ENCODE assay signal across 10 cellular contexts in genomic region chr7:151078233-151079040, GRCh38. TPM values are rescaled to one million over a fixed set of nuclear protein-coding genes. Genes with fewer than 3 reads are reported as not detected.
DNase-seq lines count a peak whose midpoint lies in the region; TF ChIP-seq lines count a peak whose summit lies in the region.
"Had no signal": no experiment of that assay in that cellular context is flagged by ENCODE, and none has a peak within 500 bp of the region (broad histone marks: within the 10 kb centered on the region; RNA-seq: fewer than 3 reads in every experiment).

No MANE protein-coding gene starts in this region.

- H3K4me1 ChIP-seq in cardiac muscle cell (ENCODE audit: low read depth) (peaks cover 18% of the 10 kb centered on the region), vagina (peaks cover 49% of the 10 kb centered on the region)

- H3K27me3 ChIP-seq in cardiac muscle cell (no peaks in the 10 kb centered on the region), vagina (no peaks in the 10 kb centered on the region)

- TF ChIP-seq POLR2A in vagina (IDR thresholded peaks at IDR 0.05), result no peak

- H3K9me3 ChIP-seq in cardiac muscle cell (ENCODE audit: low read depth), result no peaks in the 10 kb centered on the region
- no peaks in the 10 kb centered on the region for H3K9me3 ChIP-seq in vagina
- H3K9me3 ChIP-seq: thoracic aorta had no signal

- H3K27ac ChIP-seq in cardiac muscle cell (peak overlapping the region; percentile 62), VCaP (peak overlapping the region; percentile 97), vagina (peak overlapping the region; percentile 14)
- H3K27ac ChIP-seq: thoracic aorta had no signal

- intact Hi-C loops in cardiac septum (cut with DNase I), result no loop called here
- intact Hi-C loops in vagina (cut with DNase I), result no loop called here

- DNase-seq in cardiac muscle cell (ENCODE audit: low read depth in 1 of 2, low spot score in 1 of 2) (peak in 1 of 2 donors; percentile 36), cardiac septum (ENCODE audit: low spot score) (no peak), iPS-NIHi7 (ENCODE audit: extremely low spot score) (peak; percentile 58), vagina (ENCODE audit: extremely low spot score in 2 of 2) (no peak), GM20000 (ENCODE audit: low spot score) (no peak), NCI-H1417 (lab: John Stamatoyannopoulos, UW) (no peak)
- DNase-seq in activated effector memory CD4-positive, alpha-beta T cell treated with Interleukin-2 at 50 U/mL for 16 hours, result no peak
- DNase-seq: NCI-H1694 had no signal

- H3K36me3 ChIP-seq in cardiac muscle cell (peaks cover 20% of the 10 kb centered on the region), vagina (peaks cover 0 to 32% of the 10 kb centered on the region in 2 donors)

- TF ChIP-seq CTCF in cardiac muscle cell (IDR thresholded peaks at IDR 0.05; ENCODE audit: low read depth, low read length) (no peak), VCaP (conservative IDR thresholded peaks at IDR 0.05) (no peak), vagina (IDR thresholded peaks at IDR 0.05) (no peak), GM20000 (IDR thresholded peaks at IDR 0.05; ENCODE audit: extremely low read depth, missing control alignments) (no peak)

- H3K4me3 ChIP-seq in cardiac muscle cell (no peak overlapping the region), vagina (no peak overlapping the region)
- H3K4me3 ChIP-seq: thoracic aorta had no signal

RNA-seq across cellular contexts. Expression of gene FASTK, which starts 2.2 kb away (rescaled TPM):
- total RNA-seq in cardiac muscle cell (165 and 175 TPM in 2 replicates), cardiac septum (93.3 TPM), vagina (60.2 TPM)
- polyA plus RNA-seq in cardiac muscle cell, result 145 and 227 TPM in 2 replicates

RNA-seq across cellular contexts. Expression of gene TMUB1, which starts 4.9 kb away (rescaled TPM):
- total RNA-seq in cardiac muscle cell (83.4 and 93.9 TPM in 2 replicates), cardiac septum (29.0 TPM), vagina (40.3 TPM)
- polyA plus RNA-seq in cardiac muscle cell, result 63.0 and 74.9 TPM in 2 replicates

RNA-seq across cellular contexts. Expression of gene AGAP3, which starts 7.8 kb away (rescaled TPM):
- total RNA-seq in cardiac muscle cell (66.4 and 115 TPM in 2 replicates), cardiac septum (67.5 TPM), vagina (98.2 TPM)
- 106 and 124 TPM in 2 replicates for polyA plus RNA-seq in cardiac muscle cell

RNA-seq across cellular contexts. Expression of gene SLC4A2, which starts 19.0 kb away (rescaled TPM):
- 269 and 288 TPM in 2 replicates for total RNA-seq in cardiac muscle cell
- 118 and 144 TPM in 2 replicates for polyA plus RNA-seq in cardiac muscle cell
- 83.4 TPM for total RNA-seq in cardiac septum
- total RNA-seq in vagina, result 66.5 TPM

RNA-seq across cellular contexts. Expression of gene CDK5, which starts 20.7 kb away (rescaled TPM):
- 17.8 and 35.6 TPM in 2 replicates for total RNA-seq in cardiac muscle cell
- 24.4 and 56.8 TPM in 2 replicates for polyA plus RNA-seq in cardiac muscle cell
- total RNA-seq in cardiac septum, result 9.4 TPM
- 4.2 TPM for total RNA-seq in vagina

Comparison
In these comparisons a context has a peak if more than half of its experiments do, and no peak if none do; other contexts are left out.
1. H3K27ac ChIP-seq: peak in every context shown above with its lines; median percentile 97 in VCaP; 62 in cardiac muscle cell; 14 in vagina.